ENCODE assay signal across 11 cellular contexts in the genomic region with DNA sequence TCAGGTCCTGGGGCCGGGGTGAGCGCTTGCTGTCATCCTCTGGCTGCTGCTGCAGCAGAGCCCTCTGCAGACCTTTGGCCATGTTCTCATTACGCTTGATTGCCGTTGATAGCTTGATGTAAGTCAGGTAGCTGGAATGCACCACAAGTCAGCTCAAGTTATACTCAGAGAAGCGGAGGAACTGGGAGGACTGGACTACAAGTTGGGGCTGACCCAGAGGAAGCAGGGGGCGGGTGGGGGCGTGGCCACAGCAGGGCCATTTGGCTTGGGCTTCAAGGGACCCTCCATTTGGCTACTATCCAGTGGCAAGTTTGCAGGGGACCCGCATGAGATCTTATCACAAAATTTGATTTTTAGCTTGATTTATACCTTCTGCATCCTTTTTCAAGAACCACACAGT.
DNase-seq lines count a peak whose midpoint lies in the region; TF ChIP-seq lines count a peak whose summit lies in the region.
"Had no signal": no experiment of that assay in that cellular context is flagged by ENCODE, and none has a peak within 500 bp of the region (broad histone marks: within the 10 kb centered on the region; RNA-seq: fewer than 3 reads in every experiment).

No MANE protein-coding gene starts in this region.

- no peak overlapping the region for H3K4me3 ChIP-seq in retinal pigment epithelial cell (ENCODE audit: low read length)
- H3K4me3 ChIP-seq: GM12878 had no signal

- no peak for TF ChIP-seq CTCF in RWPE1 (conservative IDR thresholded peaks at IDR 0.05; ENCODE audit: low read depth)
- TF ChIP-seq CTCF in retinal pigment epithelial cell (conservative IDR thresholded peaks at IDR 0.05; ENCODE audit: low read depth, low read length) = no peak

- POLR2A ChIA-PET in RWPE1 (lab: Yijun Ruan, JAX; ENCODE audit: low non-redundant PET) = no interaction called here

- H3K27ac ChIP-seq in RWPE1 (no peak overlapping the region), epithelial cell of prostate (peak overlapping the region; percentile 30)

- CTCF ChIA-PET in RWPE1 (lab: Yijun Ruan, JAX) = no interaction called here

- DNase-seq in RWPE1 (ENCODE audit: low spot score) (peak; percentile 29), epithelial cell of prostate (ENCODE audit: low read depth, low spot score) (peak; percentile 53), iris pigment epithelial cell (ENCODE audit: low read depth) (peak; percentile 52), retinal pigment epithelial cell (ENCODE audit: low read depth) (peak; percentile 45), NCI-H2227 treated with DMSO at 0.1 percent for 48 hours (lab: John Stamatoyannopoulos, UW) (no peak), activated gamma-delta T cell treated with Interleukin-2 at 50 U/mL for 16 hours (no peak)
- no peak for DNase-seq in stimulated activated CD4-positive, alpha-beta T cell treated with anti-CD3 and anti-CD28 coated beads, Interleukin-2, amount 100 ng/mL, for 48 hours
- DNase-seq: C1 segment of cervical spinal cord; CD4-positive, alpha-beta T cell; DMS79 had no signal

Comparison
In these comparisons a context has a peak if more than half of its experiments do, and no peak if none do; other contexts are left out.
1. DNase-seq: peak in RWPE1 (single experiment), epithelial cell of prostate (single experiment), iris pigment epithelial cell (single experiment) and retinal pigment epithelial cell (single experiment); none in stimulated activated CD4-positive, alpha-beta T cell treated with anti-CD3 and anti-CD28 coated beads, Interleukin-2, amount 100 ng/mL, for 48 hours (0 of 2), NCI-H2227 treated with DMSO at 0.1 percent for 48 hours (single experiment) and activated gamma-delta T cell treated with Interleukin-2 at 50 U/mL for 16 hours (single experiment).